ENCODE assay signal across 1 cellular context in the genomic region with DNA sequence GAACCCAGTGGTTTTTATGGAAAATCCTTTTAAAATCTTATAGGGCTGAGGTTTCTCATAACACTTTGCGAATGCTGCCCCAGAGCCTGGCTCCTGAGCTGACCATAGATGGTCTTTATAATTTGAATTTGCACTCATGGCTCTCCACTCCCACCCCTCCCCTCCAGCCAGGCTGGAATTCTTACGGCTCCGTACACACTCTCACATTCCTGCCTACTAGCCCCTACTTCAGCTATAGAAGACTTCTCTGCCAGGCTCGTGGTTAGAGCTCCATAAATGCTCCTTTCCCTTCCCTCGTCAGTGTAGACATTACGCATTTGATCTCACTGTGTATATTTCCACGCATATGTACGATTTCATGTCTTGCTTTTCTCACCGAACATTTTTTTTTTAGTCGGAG.
TF ChIP-seq lines count a peak whose summit lies in the region.

No MANE protein-coding gene starts in this region.

TF ChIP-seq in H1, 55 proteins besides CTCF, POLR2A, EP300 and RAD21:
- TF ChIP-seq JUN (IDR thresholded peaks at IDR 0.05; ENCODE audit: low read depth, low read length): no peak
- peak; percentile 73 for TF ChIP-seq TEAD4 (IDR thresholded peaks at IDR 0.05; ENCODE audit: low read depth, low read length)
- TF ChIP-seq SUZ12 (IDR thresholded peaks at IDR 0.05; ENCODE audit: low read length): no peak
- no peak for TF ChIP-seq CEBPB (IDR thresholded peaks at IDR 0.05; ENCODE audit: low read depth, low read length)
- TF ChIP-seq SRF (IDR thresholded peaks at IDR 0.05; ENCODE audit: low read depth, low read length): no peak
TF ChIP-seq in H1: peak in this region for 1.
